In genomic region chr12:120598674-120599463, GRCh38 we compare ENCODE assay signal across 11 cellular contexts. TPM values are rescaled to one million over a fixed set of nuclear protein-coding genes. Genes with fewer than 3 reads are reported as not detected.
DNase-seq lines count a peak whose midpoint lies in the region; ATAC-seq and TF ChIP-seq lines count a peak whose summit lies in the region.
"Had no signal": no experiment of that assay in that cellular context is flagged by ENCODE, and none has a peak within 500 bp of the region (broad histone marks: within the 10 kb centered on the region; RNA-seq: fewer than 3 reads in every experiment).

No MANE protein-coding gene starts in this region.

- H3K27me3 ChIP-seq in heart right ventricle, result peaks cover 0 to 3% (median 0%) of the 10 kb centered on the region in 7 donors

- H3K27ac Mint-ChIP-seq in stimulated activated naive B cell treated with anti-CD40 and anti-IgM and Interleukin-4, amounts not matched to agents 10 μg/mL and 1 μg/mL and 100 μg/mL, for 72 hours, result no peak overlapping the region

- H3K27me3 Mint-ChIP-seq in stimulated activated naive B cell treated with anti-CD40 and anti-IgM and Interleukin-4, amounts not matched to agents 10 μg/mL and 1 μg/mL and 100 μg/mL, for 72 hours, result peaks cover 25 to 62% of the 10 kb centered on the region in 2 donors

- H3K36me3 Mint-ChIP-seq in stimulated activated naive B cell treated with anti-CD40 and anti-IgM and Interleukin-4, amounts not matched to agents 10 μg/mL and 1 μg/mL and 100 μg/mL, for 72 hours, result no peaks in the 10 kb centered on the region

- TF ChIP-seq CTCF in heart right ventricle (IDR thresholded peaks at IDR 0.05), result no peak

- no peaks in the 10 kb centered on the region for H3K36me3 ChIP-seq in heart right ventricle

- intact Hi-C loops in heart right ventricle (cut with DNase I), result loop anchor here in 2 of 10 donors (10.0 kb wide), 2 partner anchors 496 to 506 kb away; no protein-coding TSS in a partner anchor

- no peak overlapping the region for H3K4me3 ChIP-seq in heart right ventricle

- peaks cover 0 to 18% (median 5%) of the 10 kb centered on the region in 9 donors for H3K4me1 ChIP-seq in heart right ventricle

- H3K4me3 Mint-ChIP-seq in stimulated activated naive B cell treated with anti-CD40 and anti-IgM and Interleukin-4, amounts not matched to agents 10 μg/mL and 1 μg/mL and 100 μg/mL, for 72 hours, result no peak overlapping the region

- peak in 7 of 8 donors; percentile 56 to 92 (median 72) for ATAC-seq in heart right ventricle
- ATAC-seq in stimulated activated naive B cell treated with anti-CD40 and anti-IgM and Interleukin-4, amounts not matched to agents 10 μg/mL and 1 μg/mL and 100 μg/mL, for 72 hours (replicated peaks), result peak; percentile 50 to 63

- H3K4me1 Mint-ChIP-seq in stimulated activated naive B cell treated with anti-CD40 and anti-IgM and Interleukin-4, amounts not matched to agents 10 μg/mL and 1 μg/mL and 100 μg/mL, for 72 hours, result peaks cover 0 to 6% of the 10 kb centered on the region in 2 donors

- 40 to 44% methylated on average over 13 of the region's 13 CpGs for WGBS in heart right ventricle, 2 donors

- DNase-seq in NOMO-1 (lab: John Stamatoyannopoulos, UW; ENCODE audit: unreplicated experiment in 2 of 2), result peak; percentile 29 to 68
- DNase-seq in NOMO-1 treated with dmso at 0.1 percent for 144 hours (lab: John Stamatoyannopoulos, UW; ENCODE audit: unreplicated experiment), result no peak
- peak; percentile 53 for DNase-seq in RPMI8226
- DNase-seq in heart right ventricle, result no peak
- DNase-seq in stimulated activated naive B cell treated with anti-CD40 and anti-IgM and Interleukin-4, amounts not matched to agents 10 μg/mL and 1 μg/mL and 100 μg/mL, for 72 hours, result no peak
- DNase-seq in GDM1 (lab: John Stamatoyannopoulos, UW), result no peak
- no peak for DNase-seq in activated CD8-positive, alpha-beta memory T cell treated with anti-CD3 and anti-CD28 coated beads, Interleukin-2, amount 50 U/mL, for 48 hours
- no peak for DNase-seq in UCSD-AML1 (lab: John Stamatoyannopoulos, UW; ENCODE audit: unreplicated experiment)
- DNase-seq: activated naive CD4-positive, alpha-beta T cell treated with anti-CD3 and anti-CD28 coated beads, Interleukin-2, amount 50 U/mL, for 16 hours; NCI-H1092 treated with DMSO at 0.1 percent for 48 hours; T-helper 2 cell had no signal

- no peaks in the 10 kb centered on the region for H3K9me3 ChIP-seq in heart right ventricle

- H3K9me3 Mint-ChIP-seq in stimulated activated naive B cell treated with anti-CD40 and anti-IgM and Interleukin-4, amounts not matched to agents 10 μg/mL and 1 μg/mL and 100 μg/mL, for 72 hours, result no peaks in the 10 kb centered on the region

- H3K27ac ChIP-seq in heart right ventricle, result no peak overlapping the region

RNA-seq across cellular contexts. Expression of gene POP5, which starts 17.7 kb away (rescaled TPM):
- total RNA-seq in heart right ventricle, result 10 to 100 TPM; 21.1 to 49.9 (median 36.9) TPM
- polyA plus RNA-seq in heart right ventricle, result 10 to 100 TPM; 31.7 to 59.6 TPM

RNA-seq across cellular contexts. Expression of gene CABP1, which starts 41.6 kb away (rescaled TPM):
- 1 to 10 TPM; 1.3 to 8.7 (median 3.0) TPM for total RNA-seq in heart right ventricle
- 10 to 100 TPM in 1 of 2 donors, 1 to 10 TPM in 1; 3.3 to 12.0 TPM for polyA plus RNA-seq in heart right ventricle

Comparison
In these comparisons a context has a peak if more than half of its experiments do, and no peak if none do; other contexts are left out.
1. DNase-seq: peak in NOMO-1 (2 of 2) and RPMI8226 (single experiment); none in NOMO-1 treated with dmso at 0.1 percent for 144 hours (single experiment), heart right ventricle (0 of 2), stimulated activated naive B cell treated with anti-CD40 and anti-IgM and Interleukin-4, amounts not matched to agents 10 μg/mL and 1 μg/mL and 100 μg/mL, for 72 hours (single experiment), GDM1 (single experiment), activated CD8-positive, alpha-beta memory T cell treated with anti-CD3 and anti-CD28 coated beads, Interleukin-2, amount 50 U/mL, for 48 hours (single experiment) and UCSD-AML1 (single experiment).